1 cellular context compared by ENCODE assay signal in genomic region chr7:116573541-116573940, GRCh38.
TF ChIP-seq lines count a peak whose summit lies in the region.

No MANE protein-coding gene starts in this region.

TF ChIP-seq in IMR-90, 13 proteins besides CTCF, POLR2A, EP300 and RAD21 (continued from another document):
- TF ChIP-seq ELK1 (IDR thresholded peaks at IDR 0.05; ENCODE audit: borderline replicate concordance, low read depth, low read length): no peak
- TF ChIP-seq MAZ (IDR thresholded peaks at IDR 0.05; ENCODE audit: borderline replicate concordance, low read depth, low read length): no peak
TF ChIP-seq in IMR-90: peak in this region for 0.
